ENCODE assay signal across 23 cellular contexts in genomic region chr1:46543382-46543760, GRCh38. TPM values are rescaled to one million over a fixed set of nuclear protein-coding genes. Genes with fewer than 3 reads are reported as not detected.
"Had no signal": no experiment of that assay in that cellular context is flagged by ENCODE, and none has a peak within 500 bp of the region (broad histone marks: within the 10 kb centered on the region; RNA-seq: fewer than 3 reads in every experiment).

No MANE protein-coding gene starts in this region.

- DNase-seq: activated CD4-positive, alpha-beta T cell treated with anti-CD3 and anti-CD28 coated beads for 48 hours; activated CD4-positive, CD25-positive, alpha-beta regulatory T cell; activated CD8-positive, alpha-beta T cell treated with anti-CD3 and anti-CD28 coated beads, Interleukin-2, amount 10 ng/mL, durations not matched to agents 7 days and 5 days; activated naive CD4-positive, alpha-beta T cell treated with anti-CD3 and anti-CD28 coated beads for 36 hours; activated T-cell treated with anti-CD3 and anti-CD28 coated beads, Interleukin-2, amount 50 U/mL, for 24 hours; anterior cingulate cortex; caudate nucleus; foreskin keratinocyte; stimulated activated naive CD8-positive, alpha-beta T cell treated with anti-CD3 and anti-CD28 coated beads, Interleukin-15, amount 100 ng/mL, for 72 hours; transverse colon; uterus had no signal

- H3K36me3 ChIP-seq: right atrium auricular region, suprapubic skin, transverse colon, uterus had no signal

- H3K9me3 ChIP-seq: right atrium auricular region, suprapubic skin, transverse colon, uterus had no signal

- H3K4me3 ChIP-seq: lung, suprapubic skin, transverse colon, uterus had no signal

- H3K36me3 Mint-ChIP-seq: brain, mesothelial cell of epicardium had no signal

- H3K27ac Mint-ChIP-seq: activated CD8-positive, alpha-beta T cell treated with anti-CD3 and anti-CD28 coated beads, Interleukin-2, amount 10 ng/mL, durations not matched to agents 7 days and 5 days; activated naive CD4-positive, alpha-beta T cell treated with anti-CD3 and anti-CD28 coated beads for 36 hours; activated T-cell treated with anti-CD3 and anti-CD28 coated beads, Interleukin-2, amount 50 U/mL, for 24 hours; mesothelial cell of epicardium; nephron; progenitor cell of endocrine pancreas had no signal

- ATAC-seq: activated CD8-positive, alpha-beta T cell treated with anti-CD3 and anti-CD28 coated beads, Interleukin-2, amount 10 ng/mL, durations not matched to agents 7 days and 5 days; foreskin keratinocyte; stimulated activated naive CD8-positive, alpha-beta T cell treated with anti-CD3 and anti-CD28 coated beads, Interleukin-15, amount 100 ng/mL, for 72 hours had no signal

- H3K4me1 ChIP-seq: foreskin keratinocyte had no signal

- H3K9me3 Mint-ChIP-seq: activated naive CD4-positive, alpha-beta T cell treated with anti-CD3 and anti-CD28 coated beads for 36 hours; activated T-cell treated with anti-CD3 and anti-CD28 coated beads, Interleukin-2, amount 50 U/mL, for 24 hours; mesothelial cell of epicardium; nephron; stimulated activated naive CD8-positive, alpha-beta T cell treated with anti-CD3 and anti-CD28 coated beads, Interleukin-15, amount 100 ng/mL, for 72 hours had no signal

- H3K4me3 Mint-ChIP-seq: activated CD8-positive, alpha-beta T cell treated with anti-CD3 and anti-CD28 coated beads, Interleukin-2, amount 10 ng/mL, durations not matched to agents 7 days and 5 days; activated naive CD4-positive, alpha-beta T cell treated with anti-CD3 and anti-CD28 coated beads for 36 hours; activated T-cell treated with anti-CD3 and anti-CD28 coated beads, Interleukin-2, amount 50 U/mL, for 24 hours; mesothelial cell of epicardium; stimulated activated naive CD8-positive, alpha-beta T cell treated with anti-CD3 and anti-CD28 coated beads, Interleukin-15, amount 100 ng/mL, for 72 hours had no signal

- H3K27ac ChIP-seq: foreskin keratinocyte, right atrium auricular region, suprapubic skin, transverse colon, uterus had no signal

RNA-seq across cellular contexts. Expression of gene KNCN, which starts 8.1 kb away (rescaled TPM):
- total RNA-seq: activated CD8-positive, alpha-beta T cell treated with anti-CD3 and anti-CD28 coated beads, Interleukin-2, amount 10 ng/mL, durations not matched to agents 7 days and 5 days; activated naive CD4-positive, alpha-beta T cell treated with anti-CD3 and anti-CD28 coated beads for 36 hours; dermis microvascular lymphatic vessel endothelial cell; epithelial cell of proximal tubule; fibroblast of lung; foreskin keratinocyte; mesothelial cell of epicardium; osteoblast; progenitor cell of endocrine pancreas; right atrium auricular region; skeletal muscle tissue; suprapubic skin; transverse colon; uterus had no signal
- polyA plus RNA-seq: fibroblast of lung, foreskin keratinocyte had no signal

RNA-seq across cellular contexts. Expression of gene DMBX1, which starts 53.7 kb away (rescaled TPM):
- total RNA-seq: activated naive CD4-positive, alpha-beta T cell treated with anti-CD3 and anti-CD28 coated beads for 36 hours; dermis microvascular lymphatic vessel endothelial cell; epithelial cell of proximal tubule; fibroblast of lung; foreskin keratinocyte; mesothelial cell of epicardium; osteoblast; progenitor cell of endocrine pancreas; right atrium auricular region; skeletal muscle tissue; transverse colon had no signal
- polyA plus RNA-seq: fibroblast of lung, foreskin keratinocyte had no signal
